Comparison of ENCODE assay signal across 2 cellular contexts in genomic region chr19:51096473-51097165, GRCh38.
TF ChIP-seq lines count a peak whose summit lies in the region.

No MANE protein-coding gene starts in this region.

TF ChIP-seq in GM12891, 5 proteins besides CTCF, POLR2A, EP300 and RAD21 (continued from another document):
- no peak for TF ChIP-seq PAX5 (IDR thresholded peaks at IDR 0.05; ENCODE audit: insufficient read depth, low read length, severe bottlenecking)

TF ChIP-seq in SK-N-SH, 30 proteins besides CTCF, POLR2A, EP300 and RAD21 (continued from another document):
- TF ChIP-seq, protein P1, sequence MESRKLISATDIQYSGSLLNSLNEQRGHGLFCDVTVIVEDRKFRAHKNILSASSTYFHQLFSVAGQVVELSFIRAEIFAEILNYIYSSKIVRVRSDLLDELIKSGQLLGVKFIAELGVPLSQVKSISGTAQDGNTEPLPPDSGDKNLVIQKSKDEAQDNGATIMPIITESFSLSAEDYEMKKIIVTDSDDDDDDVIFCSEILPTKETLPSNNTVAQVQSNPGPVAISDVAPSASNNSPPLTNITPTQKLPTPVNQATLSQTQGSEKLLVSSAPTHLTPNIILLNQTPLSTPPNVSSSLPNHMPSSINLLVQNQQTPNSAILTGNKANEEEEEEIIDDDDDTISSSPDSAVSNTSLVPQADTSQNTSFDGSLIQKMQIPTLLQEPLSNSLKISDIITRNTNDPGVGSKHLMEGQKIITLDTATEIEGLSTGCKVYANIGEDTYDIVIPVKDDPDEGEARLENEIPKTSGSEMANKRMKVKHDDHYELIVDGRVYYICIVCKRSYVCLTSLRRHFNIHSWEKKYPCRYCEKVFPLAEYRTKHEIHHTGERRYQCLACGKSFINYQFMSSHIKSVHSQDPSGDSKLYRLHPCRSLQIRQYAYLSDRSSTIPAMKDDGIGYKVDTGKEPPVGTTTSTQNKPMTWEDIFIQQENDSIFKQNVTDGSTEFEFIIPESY (IDR thresholded peaks at IDR 0.05; ENCODE audit: borderline replicate concordance, low read depth), result no peak
- TF ChIP-seq TCF12 (IDR thresholded peaks at IDR 0.05) (no peak), TEAD4 (IDR thresholded peaks at IDR 0.05; ENCODE audit: borderline replicate concordance, insufficient read depth) (no peak), POLR2AphosphoS5 (IDR thresholded peaks at IDR 0.05; ENCODE audit: low read depth, low read length) (no peak), SMC3 (IDR thresholded peaks at IDR 0.05; ENCODE audit: low read depth, low read length) (no peak), RFX5 (IDR thresholded peaks at IDR 0.05; ENCODE audit: low read length) (no peak), USF2 (IDR thresholded peaks at IDR 0.05; ENCODE audit: borderline replicate concordance, low read depth, low read length) (no peak), MAX (IDR thresholded peaks at IDR 0.05; ENCODE audit: low read depth) (no peak), USF1 (IDR thresholded peaks at IDR 0.05; ENCODE audit: borderline replicate concordance, low read depth) (no peak)
